ENCODE assay signal across 2 cellular contexts in genomic region chr19:47363758-47364529, GRCh38.
A peak's percentile ranks its signal among the peaks of the same experiment; 100 is the strongest.
TF ChIP-seq lines count a peak whose summit lies in the region.

No MANE protein-coding gene starts in this region.

TF ChIP-seq in GM23338, 12 proteins besides CTCF, POLR2A, EP300 and RAD21:
- TF ChIP-seq ETS1 (IDR thresholded peaks at IDR 0.05) = no peak
- no peak for TF ChIP-seq JUNB (IDR thresholded peaks at IDR 0.05; ENCODE audit: unreplicated experiment)
- TF ChIP-seq POLR2AphosphoS5 (IDR thresholded peaks at IDR 0.05; ENCODE audit: low read depth) = no peak
- TF ChIP-seq REST (IDR thresholded peaks at IDR 0.05; ENCODE audit: unreplicated experiment) = no peak
- no peak for TF ChIP-seq EZH2 (IDR thresholded peaks at IDR 0.05; ENCODE audit: low read depth, unreplicated experiment)
- TF ChIP-seq ZNF331 (CRISPR knock-in tag; IDR thresholded peaks at IDR 0.05; ENCODE audit: low read depth) = no peak
- no peak for TF ChIP-seq STAT1 (IDR thresholded peaks at IDR 0.05; ENCODE audit: unreplicated experiment)
- no peak for TF ChIP-seq CREB1 (CRISPR knock-in tag; IDR thresholded peaks at IDR 0.05; ENCODE audit: low read depth)
- no peak for TF ChIP-seq EZH2phosphoT487 (IDR thresholded peaks at IDR 0.05; ENCODE audit: unreplicated experiment)
- no peak for TF ChIP-seq ZNF462 (CRISPR knock-in tag; IDR thresholded peaks at IDR 0.05)
- no peak for TF ChIP-seq NANOG (IDR thresholded peaks at IDR 0.05; ENCODE audit: borderline replicate concordance)
- TF ChIP-seq ZNF114 (CRISPR knock-in tag; IDR thresholded peaks at IDR 0.05) = no peak

TF ChIP-seq in HepG2, 621 proteins besides CTCF, POLR2A, EP300 and RAD21:
- TF ChIP-seq BRD4 (CRISPR knock-in tag; IDR thresholded peaks at IDR 0.05) (no peak), ZSCAN29 (CRISPR knock-in tag; conservative IDR thresholded peaks at IDR 0.05) (no peak), THAP11 (CRISPR knock-in tag; IDR thresholded peaks at IDR 0.05) (peak; percentile 70), ZNF143 (CRISPR knock-in tag; IDR thresholded peaks at IDR 0.05) (peak; percentile 75), ZNF546 (CRISPR knock-in tag; conservative IDR thresholded peaks at IDR 0.05) (no peak), ZNF432 (CRISPR knock-in tag; IDR thresholded peaks at IDR 0.05; ENCODE audit: borderline replicate concordance) (no peak), ZNF646 (CRISPR knock-in tag; IDR thresholded peaks at IDR 0.05) (no peak)
